Comparison of ENCODE assay signal across 9 cellular contexts in the genomic region with DNA sequence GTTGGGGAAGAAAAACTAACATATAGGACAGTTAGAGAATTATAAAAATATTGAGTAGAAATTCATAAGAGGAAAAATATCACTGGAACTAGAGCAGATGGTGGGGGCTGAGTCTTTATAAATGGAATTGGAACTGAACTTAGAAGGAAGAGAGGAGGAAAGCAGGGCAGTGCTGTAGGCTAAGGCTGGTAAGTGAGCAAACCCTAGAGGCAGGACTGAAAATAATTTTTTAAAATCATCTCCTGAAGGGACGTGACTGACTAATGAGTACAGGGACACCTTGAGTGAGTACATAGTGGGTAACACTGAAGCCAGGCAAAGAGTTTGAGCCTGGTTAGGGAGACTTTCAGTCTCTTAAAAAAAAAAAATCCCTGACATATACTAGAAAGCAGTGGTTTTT.
A peak's percentile ranks its signal among the peaks of the same experiment; 100 is the strongest.
DNase-seq lines count a peak whose midpoint lies in the region; ATAC-seq and TF ChIP-seq lines count a peak whose summit lies in the region.
"Had no signal": no experiment of that assay in that cellular context is flagged by ENCODE, and none has a peak within 500 bp of the region (broad histone marks: within the 10 kb centered on the region; RNA-seq: fewer than 3 reads in every experiment).

No MANE protein-coding gene starts in this region.

- H3K9me3 Mint-ChIP-seq in osteocyte (ENCODE audit: unreplicated experiment), result no peaks in the 10 kb centered on the region
- no peaks in the 10 kb centered on the region for H3K9me3 Mint-ChIP-seq in activated naive CD8-positive, alpha-beta T cell treated with anti-CD3 and anti-CD28 coated beads for 36 hours

- peaks cover 0 to 13% (median under 1%) of the 10 kb centered on the region in 4 donors for H3K4me1 ChIP-seq in tibial artery

- H3K27me3 Mint-ChIP-seq in osteocyte (ENCODE audit: unreplicated experiment), result no peaks in the 10 kb centered on the region
- no peaks in the 10 kb centered on the region for H3K27me3 Mint-ChIP-seq in activated naive CD8-positive, alpha-beta T cell treated with anti-CD3 and anti-CD28 coated beads for 36 hours
- H3K27me3 Mint-ChIP-seq: B cell had no signal

- H3K4me1 Mint-ChIP-seq in osteocyte (ENCODE audit: unreplicated experiment), result peaks cover 32% of the 10 kb centered on the region
- peaks cover 9% of the 10 kb centered on the region for H3K4me1 Mint-ChIP-seq in activated naive CD8-positive, alpha-beta T cell treated with anti-CD3 and anti-CD28 coated beads for 36 hours

- in situ Hi-C loops in brain microvascular endothelial cell (cut with HindIII; ENCODE audit: low pct_ligation_motif_present, low sequenced_read_pairs), result no loop called here

- no peak overlapping the region for H3K27ac Mint-ChIP-seq in osteocyte (ENCODE audit: unreplicated experiment)
- H3K27ac Mint-ChIP-seq in activated naive CD8-positive, alpha-beta T cell treated with anti-CD3 and anti-CD28 coated beads for 36 hours, result no peak overlapping the region
- H3K27ac Mint-ChIP-seq: B cell had no signal

- no peaks in the 10 kb centered on the region for H3K36me3 ChIP-seq in brain microvascular endothelial cell (replicated peaks)
- no peaks in the 10 kb centered on the region for H3K36me3 ChIP-seq in tibial artery

- TF ChIP-seq CTCF in brain microvascular endothelial cell (IDR thresholded peaks at IDR 0.05; ENCODE audit: low read depth, low read length, missing control alignments) (peak; percentile 51), osteocyte (IDR thresholded peaks at IDR 0.05) (peak; percentile 58), tibial artery (IDR thresholded peaks at IDR 0.05) (peak in 1 of 2 experiments; percentile 34)

- DNase-seq in NCI-H1694 treated with DMSO at 0.1 percent for 48 hours (lab: John Stamatoyannopoulos, UW) (peak; percentile 12), NCI-H1694 (lab: John Stamatoyannopoulos, UW) (no peak), brain microvascular endothelial cell (no peak), osteocyte (ENCODE audit: extremely low spot score, unreplicated experiment) (no peak), posterior vena cava (ENCODE audit: low spot score) (no peak), tibial artery (no peak)
- DNase-seq in activated naive CD8-positive, alpha-beta T cell treated with anti-CD3 and anti-CD28 coated beads for 36 hours, result no peak

- intact Hi-C loops in posterior vena cava (cut with DNase I) (no loop called here), tibial artery (cut with DNase I; ENCODE audit: low total_unique reads) (no loop called here)

- H3K9me3 ChIP-seq in tibial artery, result no peaks in the 10 kb centered on the region

- H3K27ac ChIP-seq in brain microvascular endothelial cell, result no peak overlapping the region
- no peak overlapping the region for H3K27ac ChIP-seq in tibial artery

- H3K36me3 Mint-ChIP-seq in osteocyte (ENCODE audit: unreplicated experiment), result no peaks in the 10 kb centered on the region
- peaks cover 5% of the 10 kb centered on the region for H3K36me3 Mint-ChIP-seq in activated naive CD8-positive, alpha-beta T cell treated with anti-CD3 and anti-CD28 coated beads for 36 hours

- ATAC-seq in HG03565 (IDR thresholded peaks at IDR 0.05; ENCODE audit: unreplicated experiment), result peak; percentile 64

- no peak overlapping the region for H3K4me3 Mint-ChIP-seq in osteocyte (ENCODE audit: unreplicated experiment)
- H3K4me3 Mint-ChIP-seq in activated naive CD8-positive, alpha-beta T cell treated with anti-CD3 and anti-CD28 coated beads for 36 hours, result no peak overlapping the region
- H3K4me3 Mint-ChIP-seq: B cell had no signal

- no peaks in the 10 kb centered on the region for H3K27me3 ChIP-seq in brain microvascular endothelial cell (replicated peaks)
- H3K27me3 ChIP-seq in tibial artery, result no peaks in the 10 kb centered on the region

- no peak overlapping the region for H3K4me3 ChIP-seq in brain microvascular endothelial cell (ENCODE audit: low read depth, low read length)
- H3K4me3 ChIP-seq in tibial artery, result no peak overlapping the region
